In genomic region chr3:44995142-44995770, GRCh38 we compare ENCODE assay signal across 10 cellular contexts. TPM values are rescaled to one million over a fixed set of nuclear protein-coding genes. Genes with fewer than 3 reads are reported as not detected.
DNase-seq lines count a peak whose midpoint lies in the region; ATAC-seq and TF ChIP-seq lines count a peak whose summit lies in the region.
"Had no signal": no experiment of that assay in that cellular context is flagged by ENCODE, and none has a peak within 500 bp of the region (broad histone marks: within the 10 kb centered on the region; RNA-seq: fewer than 3 reads in every experiment).

No MANE protein-coding gene starts in this region.

- H3K27ac Mint-ChIP-seq in stimulated activated effector memory CD8-positive, alpha-beta T cell treated with anti-CD3 and anti-CD28 coated beads, Interleukin-12 subunit alpha, Interleukin-12 subunit beta, amount 100 ng/mL, for 72 hours: peak overlapping the region; percentile 5
- H3K27ac Mint-ChIP-seq: activated naive CD8-positive, alpha-beta T cell treated with anti-CD3 and anti-CD28 coated beads, Interleukin-2, amount 10 ng/mL, durations not matched to agents 7 days and 5 days had no signal

- DNase-seq in H4 (ENCODE audit: low spot score) (peak; percentile 53), RPMI7951 (ENCODE audit: low read depth) (peak; percentile 21), fibroblast of mammary gland (ENCODE audit: low read depth) (peak; percentile 90), NCI-H774 (lab: John Stamatoyannopoulos, UW) (no peak), GM13977 (ENCODE audit: low spot score) (no peak)
- DNase-seq in stimulated activated effector memory CD8-positive, alpha-beta T cell treated with anti-CD3 and anti-CD28 coated beads, Interleukin-12 subunit alpha, Interleukin-12 subunit beta, amount 100 ng/mL, for 72 hours (ENCODE audit: low spot score in 2 of 2): no peak
- DNase-seq: activated naive CD8-positive, alpha-beta T cell treated with anti-CD3 and anti-CD28 coated beads, Interleukin-2, amount 10 ng/mL, durations not matched to agents 7 days and 5 days; NCI-H82 had no signal

- no peak overlapping the region for H3K4me3 Mint-ChIP-seq in stimulated activated effector memory CD8-positive, alpha-beta T cell treated with anti-CD3 and anti-CD28 coated beads, Interleukin-12 subunit alpha, Interleukin-12 subunit beta, amount 100 ng/mL, for 72 hours
- H3K4me3 Mint-ChIP-seq: activated naive CD8-positive, alpha-beta T cell treated with anti-CD3 and anti-CD28 coated beads, Interleukin-2, amount 10 ng/mL, durations not matched to agents 7 days and 5 days; natural killer cell treated with Interleukin-12 subunit alpha and Interleukin-12 subunit beta and Interleukin-15 and Interleukin-18, amount 100 ng/mL, for 72 hours had no signal

- no peaks in the 10 kb centered on the region for H3K9me3 Mint-ChIP-seq in stimulated activated effector memory CD8-positive, alpha-beta T cell treated with anti-CD3 and anti-CD28 coated beads, Interleukin-12 subunit alpha, Interleukin-12 subunit beta, amount 100 ng/mL, for 72 hours
- H3K9me3 Mint-ChIP-seq: activated naive CD8-positive, alpha-beta T cell treated with anti-CD3 and anti-CD28 coated beads, Interleukin-2, amount 10 ng/mL, durations not matched to agents 7 days and 5 days; natural killer cell treated with Interleukin-12 subunit alpha and Interleukin-12 subunit beta and Interleukin-15 and Interleukin-18, amount 100 ng/mL, for 72 hours had no signal

- no peak for ATAC-seq in stimulated activated effector memory CD8-positive, alpha-beta T cell treated with anti-CD3 and anti-CD28 coated beads, Interleukin-12 subunit alpha, Interleukin-12 subunit beta, amount 100 ng/mL, for 72 hours
- no peak for ATAC-seq in HG03378 (IDR thresholded peaks at IDR 0.05; ENCODE audit: unreplicated experiment)
- ATAC-seq: natural killer cell treated with Interleukin-12 subunit alpha and Interleukin-12 subunit beta and Interleukin-15 and Interleukin-18, amount 100 ng/mL, for 72 hours had no signal

- H3K4me1 Mint-ChIP-seq in stimulated activated effector memory CD8-positive, alpha-beta T cell treated with anti-CD3 and anti-CD28 coated beads, Interleukin-12 subunit alpha, Interleukin-12 subunit beta, amount 100 ng/mL, for 72 hours: peaks cover 33% of the 10 kb centered on the region

- no peak overlapping the region for H3K4me3 ChIP-seq in fibroblast of mammary gland (ENCODE audit: control insufficient read depth, low read depth, low read length)

- TF ChIP-seq CTCF in fibroblast of mammary gland (conservative IDR thresholded peaks at IDR 0.05; ENCODE audit: control insufficient read depth, insufficient read depth, low read depth, low read length) (no peak), GM13977 (IDR thresholded peaks at IDR 0.05; ENCODE audit: extremely low read depth, insufficient read depth, missing control alignments) (no peak)

- in situ Hi-C loops in GM13977 (cut with MboI; ENCODE audit: low pct_unique_long_range_greater_than_20kb, low sequenced_read_pairs, unreplicated experiment): no loop called here

- peaks cover 99% of the 10 kb centered on the region for H3K36me3 Mint-ChIP-seq in stimulated activated effector memory CD8-positive, alpha-beta T cell treated with anti-CD3 and anti-CD28 coated beads, Interleukin-12 subunit alpha, Interleukin-12 subunit beta, amount 100 ng/mL, for 72 hours

RNA-seq across cellular contexts. Expression of gene EXOSC7, which starts 19.2 kb away (rescaled TPM):
- total RNA-seq in H4 (2014; rRNA removed; shearing (Covaris generic)): 49.9 and 58.8 TPM in 2 replicates
- 52.0 and 69.7 TPM in 2 replicates for total RNA-seq in RPMI7951 (2014; rRNA removed; shearing (Covaris generic))

RNA-seq across cellular contexts. Expression of gene ZDHHC3, which starts 19.3 kb away (rescaled TPM):
- total RNA-seq in H4 (2014; rRNA removed; shearing (Covaris generic)): 30.1 and 46.8 TPM in 2 replicates
- 51.4 and 62.7 TPM in 2 replicates for total RNA-seq in RPMI7951 (2014; rRNA removed; shearing (Covaris generic))

RNA-seq across cellular contexts. Expression of gene CLEC3B, which starts 30.8 kb away (rescaled TPM):
- total RNA-seq in H4 (2014; rRNA removed; shearing (Covaris generic)): 0.37 and 1.3 TPM in 2 replicates
- total RNA-seq in RPMI7951 (2014; rRNA removed; shearing (Covaris generic)): 1.7 and 2.4 TPM in 2 replicates
- total RNA-seq: natural killer cell treated with Interleukin-12 subunit alpha and Interleukin-12 subunit beta and Interleukin-15 and Interleukin-18, amount 100 ng/mL, for 72 hours had no signal

Comparison
In these comparisons a context has a peak if more than half of its experiments do, and no peak if none do; other contexts are left out.
1. DNase-seq: peak in H4 (single experiment), RPMI7951 (single experiment) and fibroblast of mammary gland (single experiment); none in stimulated activated effector memory CD8-positive, alpha-beta T cell treated with anti-CD3 and anti-CD28 coated beads, Interleukin-12 subunit alpha, Interleukin-12 subunit beta, amount 100 ng/mL, for 72 hours (0 of 2), NCI-H774 (single experiment) and GM13977 (single experiment).